Comparison of ENCODE assay signal across 18 cellular contexts in genomic region chr4:94613248-94613647, GRCh38.
DNase-seq lines count a peak whose midpoint lies in the region; ATAC-seq, FAIRE-seq and TF ChIP-seq lines count a peak whose summit lies in the region.
"Had no signal": no experiment of that assay in that cellular context is flagged by ENCODE, and none has a peak within 500 bp of the region (broad histone marks: within the 10 kb centered on the region; RNA-seq: fewer than 3 reads in every experiment).

No MANE protein-coding gene starts in this region.

- no peaks in the 10 kb centered on the region for H3K9me3 ChIP-seq in small intestine (ENCODE audit: control insufficient read depth, low read depth)
- no peaks in the 10 kb centered on the region for H3K9me3 ChIP-seq in CD4-positive, alpha-beta memory T cell (ENCODE audit: control insufficient read depth in 1 of 2, low read length in 2 of 2)
- H3K9me3 ChIP-seq: Caco-2 had no signal

- no peak overlapping the region for H3K27ac ChIP-seq in small intestine (ENCODE audit: low read depth in 1 of 2, low read length in 1 of 2)
- H3K27ac ChIP-seq in CD4-positive, alpha-beta memory T cell (ENCODE audit: low read depth, low read length) = no peak overlapping the region

- H3K4me1 ChIP-seq in small intestine (ENCODE audit: control insufficient read depth in 2 of 2, insufficient read depth in 1 of 2, low read depth in 1 of 2, low read length in 1 of 2) = no peaks in the 10 kb centered on the region
- H3K4me1 ChIP-seq in CD4-positive, alpha-beta memory T cell (ENCODE audit: insufficient read depth, low read length) = no peaks in the 10 kb centered on the region

- POLR2A ChIA-PET in CD4-positive, alpha-beta memory T cell (lab: Charles Lee; ENCODE audit: partially characterized antibody) = no interaction called here

- peaks cover 5 to 6% of the 10 kb centered on the region in 2 donors for H3K36me3 Mint-ChIP-seq in CD4-positive, alpha-beta memory T cell

- H3K27ac Mint-ChIP-seq in CD4-positive, alpha-beta memory T cell = no peak overlapping the region
- H3K27ac Mint-ChIP-seq: CD14-positive monocyte; CD8-positive, alpha-beta memory T cell; HFFc6 had no signal

- peak; percentile 15 for DNase-seq in AG10803 (ENCODE audit: low read depth)
- peak; percentile 70 for DNase-seq in amniotic epithelial cell (ENCODE audit: low read depth)
- no peak for DNase-seq in small intestine
- no peak for DNase-seq in cerebellar nuclear complex (lab: John Stamatoyannopoulos, UW)
- DNase-seq in CD4-positive, alpha-beta memory T cell = no peak
- DNase-seq: Caco-2; CD8-positive, alpha-beta memory T cell; DND-41; GDM1; HCEC 1CT; HFFc6 had no signal

- intact Hi-C loops in CD4-positive, alpha-beta memory T cell (cut with micrococcal nuclease) = no loop called here

- no peak overlapping the region for H3K4me3 Mint-ChIP-seq in CD4-positive, alpha-beta memory T cell
- H3K4me3 Mint-ChIP-seq: CD14-positive monocyte; CD8-positive, alpha-beta memory T cell; HFFc6 had no signal

- WGBS in small intestine, 3 donors = 41 to 89% (median 88%) methylated on average over 1 of the region's 1 CpG

- peaks cover 2 to 3% of the 10 kb centered on the region in 2 donors for H3K36me3 ChIP-seq in small intestine (ENCODE audit: control insufficient read depth in 2 of 2, insufficient read depth in 2 of 2, low read length in 2 of 2)
- no peaks in the 10 kb centered on the region for H3K36me3 ChIP-seq in CD4-positive, alpha-beta memory T cell (ENCODE audit: insufficient read depth, low read length)

- H3K4me1 Mint-ChIP-seq in CD4-positive, alpha-beta memory T cell = peaks cover 0 to 11% (median 6%) of the 10 kb centered on the region in 4 donors
- H3K4me1 Mint-ChIP-seq: CD14-positive monocyte; CD8-positive, alpha-beta memory T cell had no signal

- TF ChIP-seq CTCF in AG10803 (conservative IDR thresholded peaks at IDR 0.05; ENCODE audit: low read length) = no peak

- peak; percentile 83 for FAIRE-seq in islet of Langerhans (lab: Jason Lieb, UNC)
- FAIRE-seq in small intestine (lab: Jason Lieb, UNC) = peak; percentile 62
- FAIRE-seq: GM12892, GM19239, H1, HTR-8/SVneo had no signal

- no peaks in the 10 kb centered on the region for H3K27me3 ChIP-seq in small intestine (ENCODE audit: control insufficient read depth in 2 of 2, insufficient read depth in 2 of 2, low read length in 2 of 2)
- no peaks in the 10 kb centered on the region for H3K27me3 ChIP-seq in CD4-positive, alpha-beta memory T cell (ENCODE audit: insufficient read depth, low read length)

- H3K4me3 ChIP-seq in AG10803 (ENCODE audit: low read length) (no peak overlapping the region), small intestine (ENCODE audit: low read depth in 1 of 2, low read length in 2 of 2) (no peak overlapping the region)
- no peak overlapping the region for H3K4me3 ChIP-seq in CD4-positive, alpha-beta memory T cell (ENCODE audit: low read length in 2 of 2)

- H3K9me3 Mint-ChIP-seq in CD4-positive, alpha-beta memory T cell = no peaks in the 10 kb centered on the region
- H3K9me3 Mint-ChIP-seq: CD14-positive monocyte; CD8-positive, alpha-beta memory T cell; HFFc6 had no signal

- no peaks in the 10 kb centered on the region for H3K27me3 Mint-ChIP-seq in CD4-positive, alpha-beta memory T cell
- H3K27me3 Mint-ChIP-seq: CD8-positive, alpha-beta memory T cell had no signal

- no peak for ATAC-seq in GM19023 (IDR thresholded peaks at IDR 0.05; ENCODE audit: unreplicated experiment)

- CTCF ChIA-PET in CD4-positive, alpha-beta memory T cell (lab: Charles Lee; ENCODE audit: partially characterized antibody) = no interaction called here

Comparison
In these comparisons a context has a peak if more than half of its experiments do, and no peak if none do; other contexts are left out.
1. DNase-seq: peak in AG10803 (single experiment) and amniotic epithelial cell (single experiment); none in small intestine (single experiment), cerebellar nuclear complex (0 of 2) and CD4-positive, alpha-beta memory T cell (0 of 5).